In the genomic region with DNA sequence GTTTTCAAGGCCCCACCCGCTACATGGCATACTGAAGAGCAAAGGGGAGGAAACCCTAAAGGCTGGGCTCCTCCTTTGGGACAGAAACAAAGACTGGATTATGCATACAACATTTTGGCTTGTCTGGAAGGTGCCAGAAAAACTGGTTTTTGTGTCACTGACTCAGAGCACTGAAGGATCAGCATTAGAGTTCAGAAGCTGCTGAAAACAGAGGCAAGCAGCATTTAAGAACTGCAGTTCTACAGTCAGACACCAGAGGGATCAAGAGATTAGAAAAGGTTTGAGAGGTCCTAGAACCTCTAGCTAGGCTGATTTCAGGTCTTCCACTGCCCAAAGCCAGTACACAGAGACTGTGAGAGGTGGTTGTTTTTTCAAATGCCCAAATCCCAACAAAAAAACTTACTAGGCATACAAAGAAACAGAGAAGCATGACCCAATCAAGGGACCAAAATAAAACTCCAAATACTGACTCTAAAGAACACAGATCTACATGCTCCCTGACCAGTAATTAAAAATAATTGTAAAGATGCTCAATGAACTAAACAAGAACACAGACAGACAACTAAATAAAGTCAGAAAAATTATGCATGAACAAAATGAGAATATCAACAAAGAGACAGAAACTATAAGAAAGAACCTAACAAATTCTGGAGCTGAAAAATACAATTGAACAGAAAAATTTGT, we compare ENCODE assay signal across 8 cellular contexts.
DNase-seq lines count a peak whose midpoint lies in the region; ATAC-seq, FAIRE-seq and TF ChIP-seq lines count a peak whose summit lies in the region.

No MANE protein-coding gene starts in this region.

- peak; percentile 42 for ATAC-seq in omental fat pad (ENCODE audit: low FRiP score)
- ATAC-seq in HG02571 (IDR thresholded peaks at IDR 0.05; ENCODE audit: unreplicated experiment), result no peak
- ATAC-seq in HG02938 (IDR thresholded peaks at IDR 0.05; ENCODE audit: unreplicated experiment), result no peak

- peak overlapping the region; percentile 36 for H3K27ac ChIP-seq in PC-9

- CTCF ChIA-PET in PC-9 (lab: Charles Lee), result interaction anchor here (0.5 to 1.3 kb wide), 9 partner anchors 9 to 863 kb away, joined by 3 to 5 read pairs (median 3); no protein-coding TSS in a partner anchor

- H3K27me3 ChIP-seq in PC-9 (ENCODE audit: insufficient read depth, low read depth), result no peaks in the 10 kb centered on the region

- H3K9me3 ChIP-seq in PC-9 (ENCODE audit: insufficient read depth, low read depth), result peaks cover 3% of the 10 kb centered on the region; the same call in 1 of the 2 replicates

- POLR2A ChIA-PET in PC-9 (lab: Charles Lee; ENCODE audit: unreplicated experiment), result interaction anchor here (0.6 to 0.7 kb wide), 5 partner anchors 11 to 885 kb away, joined by 4 to 28 read pairs (median 8); no protein-coding TSS in a partner anchor

- H3K4me3 ChIP-seq in PC-9 (no peak overlapping the region), epithelial cell of proximal tubule (ENCODE audit: low read depth, low read length) (no peak overlapping the region)

- peak; percentile 97 for TF ChIP-seq CTCF in PC-9 (conservative IDR thresholded peaks at IDR 0.05)
- peak; percentile 80 for TF ChIP-seq CTCF in epithelial cell of proximal tubule (conservative IDR thresholded peaks at IDR 0.05; ENCODE audit: low read depth, low read length)
- TF ChIP-seq CTCF in omental fat pad (IDR thresholded peaks at IDR 0.05), result peak in 1 of 3 donors; percentile 28

- H3K9me2 ChIP-seq in PC-9 (ENCODE audit: insufficient read depth), result no peaks in the 10 kb centered on the region

- H2AFZ ChIP-seq in PC-9, result no peak overlapping the region

- DNase-seq in HuH-7 (ENCODE audit: low spot score) (peak; percentile 73), PC-9 (peak; percentile 72 to 95), epithelial cell of proximal tubule (ENCODE audit: low read depth) (no peak), omental fat pad (ENCODE audit: low spot score) (no peak), NCI-H128 (lab: John Stamatoyannopoulos, UW; ENCODE audit: unreplicated experiment) (no peak)

- peaks cover 59% of the 10 kb centered on the region for H3F3A ChIP-seq in PC-9 (ENCODE audit: insufficient read depth, low read depth)

- H3K4me1 ChIP-seq in PC-9 (replicated peaks; ENCODE audit: insufficient read depth), result peaks cover 4% of the 10 kb centered on the region

- BruUV-seq in PC-9 (replicated peaks; lab: Mats Ljungman, UMichigan), result no TSS peak

- FAIRE-seq in G401.6 (lab: Jason Lieb, UNC), result peak; percentile 93

- peaks cover 5% of the 10 kb centered on the region; the same call in 1 of the 2 replicates for H4K20me1 ChIP-seq in PC-9 (ENCODE audit: insufficient read depth)

- H3K79me2 ChIP-seq in PC-9 (ENCODE audit: low read depth), result peaks cover 37% of the 10 kb centered on the region

- H3K36me3 ChIP-seq in PC-9 (ENCODE audit: low read depth), result peaks cover 76% of the 10 kb centered on the region

- H3K4me2 ChIP-seq in PC-9, result no peak overlapping the region

- intact Hi-C loops in PC-9 (cut with micrococcal nuclease; ENCODE audit: unreplicated experiment), result loop anchor here (1.0 to 10.0 kb wide), 5 partner anchors 57 to 600 kb away; a partner anchor contains a TSS

Comparison
In these comparisons a context has a peak if more than half of its experiments do, and no peak if none do; other contexts are left out.
1. DNase-seq: peak in HuH-7 (single experiment) and PC-9 (2 of 2); none in epithelial cell of proximal tubule (single experiment), omental fat pad (single experiment) and NCI-H128 (single experiment).